19 cellular contexts compared by ENCODE assay signal in genomic region chr12:117134721-117135120, GRCh38. TPM values are rescaled to one million over a fixed set of nuclear protein-coding genes. Genes with fewer than 3 reads are reported as not detected.
DNase-seq lines count a peak whose midpoint lies in the region; ATAC-seq and TF ChIP-seq lines count a peak whose summit lies in the region.
"Had no signal": no experiment of that assay in that cellular context is flagged by ENCODE, and none has a peak within 500 bp of the region (broad histone marks: within the 10 kb centered on the region; RNA-seq: fewer than 3 reads in every experiment).

No MANE protein-coding gene starts in this region.

- H3K27me3 ChIP-seq in DND-41 (ENCODE audit: insufficient read depth, low read length, poor library complexity), result no peaks in the 10 kb centered on the region
- H3K27me3 ChIP-seq: BE2C had no signal

- H3K4me1 Mint-ChIP-seq in activated CD4-positive, alpha-beta T cell treated with anti-CD3 and anti-CD28 coated beads, Interleukin-2, amount 10 ng/mL, durations not matched to agents 24 days and 14 days, result peaks cover 16% of the 10 kb centered on the region
- H3K4me1 Mint-ChIP-seq in activated CD8-positive, alpha-beta T cell treated with anti-CD3 and anti-CD28 coated beads for 36 hours (ENCODE audit: low read depth), result peaks cover 18% of the 10 kb centered on the region

- peak overlapping the region; percentile 87 for H3K27ac ChIP-seq in DND-41 (ENCODE audit: low read length)

- no peak for TF ChIP-seq CTCF in DND-41 (IDR thresholded peaks at IDR 0.05; ENCODE audit: borderline replicate concordance, extremely low read depth, low read length, poor library complexity, severe bottlenecking)
- TF ChIP-seq CTCF in activated CD8-positive, alpha-beta T cell treated with anti-CD3 and anti-CD28 coated beads for 36 hours (IDR thresholded peaks at IDR 0.05), result no peak

- no peaks in the 10 kb centered on the region for H3K27me3 Mint-ChIP-seq in activated CD4-positive, alpha-beta T cell treated with anti-CD3 and anti-CD28 coated beads, Interleukin-2, amount 10 ng/mL, durations not matched to agents 24 days and 14 days
- no peaks in the 10 kb centered on the region for H3K27me3 Mint-ChIP-seq in activated CD8-positive, alpha-beta T cell treated with anti-CD3 and anti-CD28 coated beads for 36 hours
- H3K27me3 Mint-ChIP-seq: CD4-positive, alpha-beta memory T cell; IgD-negative memory B cell had no signal

- peak overlapping the region; percentile 62 for H2AFZ ChIP-seq in DND-41 (ENCODE audit: low read depth, low read length)

- H3K27ac Mint-ChIP-seq in activated CD4-positive, alpha-beta T cell treated with anti-CD3 and anti-CD28 coated beads, Interleukin-2, amount 10 ng/mL, durations not matched to agents 24 days and 14 days, result peak overlapping the region; percentile 34
- H3K27ac Mint-ChIP-seq in activated CD8-positive, alpha-beta T cell treated with anti-CD3 and anti-CD28 coated beads for 36 hours, result peak overlapping the region; percentile 49
- H3K27ac Mint-ChIP-seq: IgD-negative memory B cell had no signal

- no peaks in the 10 kb centered on the region for H3K9me3 ChIP-seq in DND-41 (ENCODE audit: insufficient read depth, low read length, severe bottlenecking)
- H3K9me3 ChIP-seq: BE2C had no signal

- DNase-seq in activated CD4-positive, alpha-beta T cell treated with anti-CD3 and anti-CD28 coated beads, Interleukin-2, amount 10 ng/mL, durations not matched to agents 24 days and 14 days, result no peak
- no peak for DNase-seq in activated CD4-positive, alpha-beta T cell treated with anti-CD3 and anti-CD28 coated beads for 1 hour
- no peak for DNase-seq in DND-41
- DNase-seq in activated CD8-positive, alpha-beta T cell treated with anti-CD3 and anti-CD28 coated beads for 36 hours, result no peak
- DNase-seq in posterior vena cava (ENCODE audit: low spot score), result peak; percentile 28
- DNase-seq in AG08395 (ENCODE audit: low spot score), result no peak
- no peak for DNase-seq in cardiac septum (ENCODE audit: low spot score)
- DNase-seq: 8988T, BE2C, DMS153, GOT3, NCI-H1092 treated with DMSO at 0.1 percent for 48 hours, NCI-H2081, NCI-H2171 treated with DMSO at 0.1 percent for 48 hours, Right ventricle myocardium superior had no signal

- CTCF ChIA-PET in activated CD8-positive, alpha-beta T cell treated with anti-CD3 and anti-CD28 coated beads for 36 hours (lab: Charles Lee), result interaction anchor here (1.1 to 1.6 kb wide), 4 partner anchors 15 to 431 kb away, joined by 3 to 7 read pairs (median 4); no protein-coding TSS in a partner anchor

- POLR2A ChIA-PET in activated CD8-positive, alpha-beta T cell treated with anti-CD3 and anti-CD28 coated beads for 36 hours (lab: Charles Lee), result interaction anchor here (0.7 to 1.7 kb wide), 3 partner anchors 47 to 578 kb away, joined by 3 to 6 read pairs (median 3); no protein-coding TSS in a partner anchor

- peaks cover 27% of the 10 kb centered on the region for H3K4me1 ChIP-seq in DND-41 (ENCODE audit: insufficient read depth, low read length)
- H3K4me1 ChIP-seq: BE2C had no signal

- ATAC-seq in DND-41 (ENCODE audit: insufficient read depth, low read depth) (no peak), HG03045 (IDR thresholded peaks at IDR 0.05; ENCODE audit: unreplicated experiment) (no peak)
- ATAC-seq in activated CD8-positive, alpha-beta T cell treated with anti-CD3 and anti-CD28 coated beads for 36 hours, result no peak
- ATAC-seq: HCT116 had no signal

- peak overlapping the region; percentile 57 for H3K4me2 ChIP-seq in DND-41 (ENCODE audit: insufficient read depth, low read length)

- no peaks in the 10 kb centered on the region for H3K79me2 ChIP-seq in DND-41 (ENCODE audit: insufficient read depth, low read length)

- intact Hi-C loops in activated CD4-positive, alpha-beta T cell treated with anti-CD3 and anti-CD28 coated beads, Interleukin-2, amount 10 ng/mL, durations not matched to agents 24 days and 14 days (cut with micrococcal nuclease), result loop anchor here (1.0 to 10.0 kb wide), 5 partner anchors 16 to 317 kb away; partner anchors contain the start of gene TESC
- intact Hi-C loops in activated CD8-positive, alpha-beta T cell treated with anti-CD3 and anti-CD28 coated beads for 36 hours (cut with micrococcal nuclease), result loop anchor here (10.0 kb wide), 2 partner anchors 210 to 400 kb away; partner anchors contain the start of genes RNFT2 and SPRING1
- intact Hi-C loops in posterior vena cava (cut with DNase I) (no loop called here), cardiac septum (cut with DNase I) (no loop called here)

- H3K4me3 Mint-ChIP-seq in activated CD4-positive, alpha-beta T cell treated with anti-CD3 and anti-CD28 coated beads, Interleukin-2, amount 10 ng/mL, durations not matched to agents 24 days and 14 days, result no peak overlapping the region
- H3K4me3 Mint-ChIP-seq in activated CD8-positive, alpha-beta T cell treated with anti-CD3 and anti-CD28 coated beads for 36 hours, result no peak overlapping the region

- no peaks in the 10 kb centered on the region for H3K36me3 Mint-ChIP-seq in activated CD4-positive, alpha-beta T cell treated with anti-CD3 and anti-CD28 coated beads, Interleukin-2, amount 10 ng/mL, durations not matched to agents 24 days and 14 days (ENCODE audit: low read depth)
- no peaks in the 10 kb centered on the region for H3K36me3 Mint-ChIP-seq in activated CD8-positive, alpha-beta T cell treated with anti-CD3 and anti-CD28 coated beads for 36 hours (ENCODE audit: low read depth)

- H3K4me3 ChIP-seq in DND-41 (ENCODE audit: low read depth in 1 of 2, low read length in 2 of 2), result no peak overlapping the region

- H4K20me1 ChIP-seq in DND-41 (ENCODE audit: insufficient read depth, low read length), result no peaks in the 10 kb centered on the region

- H3K36me3 ChIP-seq in DND-41 (ENCODE audit: insufficient read depth, low read length), result no peaks in the 10 kb centered on the region
- H3K36me3 ChIP-seq: BE2C had no signal

- H3K9me3 Mint-ChIP-seq in activated CD4-positive, alpha-beta T cell treated with anti-CD3 and anti-CD28 coated beads, Interleukin-2, amount 10 ng/mL, durations not matched to agents 24 days and 14 days, result no peaks in the 10 kb centered on the region
- H3K9me3 Mint-ChIP-seq in activated CD8-positive, alpha-beta T cell treated with anti-CD3 and anti-CD28 coated beads for 36 hours, result no peaks in the 10 kb centered on the region
- H3K9me3 Mint-ChIP-seq: IgD-negative memory B cell had no signal

- peak overlapping the region; percentile 46 for H3K9ac ChIP-seq in DND-41 (ENCODE audit: low read depth, low read length)

RNA-seq across cellular contexts. Expression of gene TESC, which starts 35.5 kb away (rescaled TPM):
- 61.6 and 62.6 TPM in 2 replicates for total RNA-seq in activated CD4-positive, alpha-beta T cell treated with anti-CD3 and anti-CD28 coated beads, Interleukin-2, amount 10 ng/mL, durations not matched to agents 24 days and 14 days
- 10 to 100 TPM; 41.7 to 46.8 TPM for total RNA-seq in activated CD8-positive, alpha-beta T cell treated with anti-CD3 and anti-CD28 coated beads for 36 hours
- total RNA-seq in posterior vena cava, result 1 to 10 TPM; 3.0 to 5.8 TPM
- 23.7 TPM for total RNA-seq in cardiac septum

RNA-seq across cellular contexts. Expression of gene FBXO21, which starts 55.5 kb away (rescaled TPM):
- total RNA-seq in activated CD4-positive, alpha-beta T cell treated with anti-CD3 and anti-CD28 coated beads, Interleukin-2, amount 10 ng/mL, durations not matched to agents 24 days and 14 days, result 28.0 and 28.1 TPM in 2 replicates
- total RNA-seq in activated CD8-positive, alpha-beta T cell treated with anti-CD3 and anti-CD28 coated beads for 36 hours, result 10 to 100 TPM; 21.5 to 26.0 TPM
- total RNA-seq in posterior vena cava, result 10 to 100 TPM; 25.8 to 28.4 TPM
- 51.9 TPM for total RNA-seq in cardiac septum

Comparison
In these comparisons a context has a peak if more than half of its experiments do, and no peak if none do; other contexts are left out.
1. intact Hi-C loops: an anchor here in activated CD4-positive, alpha-beta T cell treated with anti-CD3 and anti-CD28 coated beads, Interleukin-2, amount 10 ng/mL, durations not matched to agents 24 days and 14 days (1.0 to 10.0 kb wide) and activated CD8-positive, alpha-beta T cell treated with anti-CD3 and anti-CD28 coated beads for 36 hours (10.0 kb wide); none called in posterior vena cava and cardiac septum.